Comparison of ENCODE assay signal across 15 cellular contexts in the genomic region with DNA sequence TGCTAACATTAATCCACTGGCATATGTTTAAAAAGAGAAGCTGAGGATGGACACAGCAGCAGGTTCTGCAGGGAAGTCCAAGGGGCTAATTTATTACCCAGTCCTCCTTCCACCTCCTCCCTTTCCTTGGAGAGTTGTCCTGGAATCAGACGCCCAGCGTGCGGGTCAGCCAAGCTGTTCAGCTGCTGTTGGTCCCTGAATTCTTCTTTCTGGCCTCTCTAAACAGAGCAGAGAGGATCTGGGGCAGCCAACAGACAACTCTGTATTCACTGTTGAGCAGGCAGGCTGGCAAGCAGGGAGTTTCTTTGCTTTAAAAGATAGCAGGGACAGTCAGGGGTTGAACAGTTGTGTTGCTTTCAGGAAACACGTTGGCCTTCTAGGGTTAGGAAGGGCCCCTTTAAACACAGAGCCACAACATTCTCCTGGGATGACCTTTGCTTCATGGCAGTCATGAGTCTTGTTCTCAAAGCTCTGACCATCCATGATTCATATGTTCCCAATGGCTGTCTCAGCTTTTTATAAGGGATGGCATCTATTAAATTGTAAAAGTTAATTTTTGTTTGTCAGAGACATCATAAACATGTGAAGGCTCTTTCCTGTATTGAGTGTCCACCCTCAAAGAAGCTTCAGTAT.
A peak's percentile ranks its signal among the peaks of the same experiment; 100 is the strongest.
DNase-seq lines count a peak whose midpoint lies in the region; ATAC-seq and TF ChIP-seq lines count a peak whose summit lies in the region.
"Had no signal": no experiment of that assay in that cellular context is flagged by ENCODE, and none has a peak within 500 bp of the region (broad histone marks: within the 10 kb centered on the region; RNA-seq: fewer than 3 reads in every experiment).

No MANE protein-coding gene starts in this region.

- DNase-seq in G401 (ENCODE audit: low spot score) (peak; percentile 33), brain microvascular endothelial cell (peak; percentile 56), right cardiac atrium (peak; percentile 34 to 76 (median 74)), gastrocnemius medialis (peak in 1 of 2 donors; percentile 33), middle frontal gyrus (ENCODE audit: extremely low spot score, low spot score) (no peak), hippocampal formation (lab: John Stamatoyannopoulos, UW) (no peak), DMS79 (lab: John Stamatoyannopoulos, UW) (no peak)
- DNase-seq: activated CD4-positive, alpha-beta T cell treated with anti-CD3 and anti-CD28 coated beads for 1 hour; activated T-cell treated with anti-CD3 and anti-CD28 coated beads, Interleukin-2, amount 50 U/mL, for 4 hours; DND-41; endodermal cell; mesendoderm had no signal

- H3K4me1 ChIP-seq in right cardiac atrium (ENCODE audit: control insufficient read depth, insufficient read depth, low read length) = peaks cover 6% of the 10 kb centered on the region
- peaks cover 37 to 49% of the 10 kb centered on the region in 2 donors for H3K4me1 ChIP-seq in gastrocnemius medialis
- H3K4me1 ChIP-seq: prostate gland had no signal

- no peak overlapping the region for H3K27ac ChIP-seq in brain microvascular endothelial cell
- H3K27ac ChIP-seq in right cardiac atrium (ENCODE audit: low read length) = peak overlapping the region; percentile 13
- peak overlapping the region; percentile 70 to 77 (median 72) for H3K27ac ChIP-seq in gastrocnemius medialis
- H3K27ac ChIP-seq: BLaER1, prostate gland had no signal

- intact Hi-C loops in right cardiac atrium (cut with DNase I) (loop anchor here in 3 of 4 donors (5.0 to 10.0 kb wide), 5 partner anchors 223 to 332 kb away; no protein-coding TSS in a partner anchor), gastrocnemius medialis (cut with DNase I; ENCODE audit: low total_unique reads) (loop anchor here (5.0 to 10.0 kb wide), 5 partner anchors 107 to 1445 kb away; partner anchors contain the start of gene HOXA11)

- 49% methylated on average over 4 of the region's 4 CpGs for WGBS in right cardiac atrium

- TF ChIP-seq POLR2A in gastrocnemius medialis (IDR thresholded peaks at IDR 0.05) = no peak

- H3K4me3 ChIP-seq in brain microvascular endothelial cell (ENCODE audit: low read depth, low read length) = no peak overlapping the region
- no peak overlapping the region for H3K4me3 ChIP-seq in right cardiac atrium (ENCODE audit: low read length)
- H3K4me3 ChIP-seq in gastrocnemius medialis = no peak overlapping the region
- H3K4me3 ChIP-seq: BLaER1, prostate gland had no signal

- TF ChIP-seq CTCF in brain microvascular endothelial cell (IDR thresholded peaks at IDR 0.05; ENCODE audit: low read depth, low read length, missing control alignments) (no peak), gastrocnemius medialis (IDR thresholded peaks at IDR 0.05 in 4 of 5, conservative IDR thresholded peaks at IDR 0.05 in 1 of 5) (no peak)

- in situ Hi-C loops in G401 (cut with HindIII; ENCODE audit: low sequenced_read_pairs) = no loop called here
- in situ Hi-C loops in brain microvascular endothelial cell (cut with HindIII; ENCODE audit: low pct_ligation_motif_present, low sequenced_read_pairs) = no loop called here
- in situ Hi-C loops in gastrocnemius medialis (cut with MboI; ENCODE audit: low sequenced_read_pairs in 4 of 4) = loop anchor here (5.0 to 10.0 kb wide), 3 partner anchors 223 to 242 kb away; no protein-coding TSS in a partner anchor

- no peaks in the 10 kb centered on the region for H3K9me3 ChIP-seq in right cardiac atrium (ENCODE audit: control insufficient read depth, low read length)
- H3K9me3 ChIP-seq in gastrocnemius medialis = no peaks in the 10 kb centered on the region
- H3K9me3 ChIP-seq: BLaER1, prostate gland had no signal

- ATAC-seq in right cardiac atrium (peak; percentile 40 to 53), gastrocnemius medialis (peak; percentile 82 to 83), HG02852 (IDR thresholded peaks at IDR 0.05; ENCODE audit: unreplicated experiment) (no peak)
- ATAC-seq: activated T-cell treated with anti-CD3 and anti-CD28 coated beads, Interleukin-2, amount 50 U/mL, for 4 hours had no signal

- H3K27me3 ChIP-seq in brain microvascular endothelial cell (replicated peaks) (no peaks in the 10 kb centered on the region), right cardiac atrium (ENCODE audit: control insufficient read depth, insufficient read depth) (no peaks in the 10 kb centered on the region), gastrocnemius medialis (no peaks in the 10 kb centered on the region)
- H3K27me3 ChIP-seq: BLaER1 had no signal

- H3K36me3 ChIP-seq in brain microvascular endothelial cell (replicated peaks) = no peaks in the 10 kb centered on the region
- no peaks in the 10 kb centered on the region for H3K36me3 ChIP-seq in gastrocnemius medialis
- H3K36me3 ChIP-seq: BLaER1, prostate gland had no signal

Comparison
In these comparisons a context has a peak if more than half of its experiments do, and no peak if none do; other contexts are left out.
1. DNase-seq: peak in G401 (single experiment), brain microvascular endothelial cell (single experiment) and right cardiac atrium (3 of 3); none in middle frontal gyrus (single experiment), hippocampal formation (0 of 2) and DMS79 (single experiment).
2. in situ Hi-C loops: an anchor here in gastrocnemius medialis (5.0 to 10.0 kb wide); none called in G401 and brain microvascular endothelial cell.